Comparison of ENCODE assay signal across 8 cellular contexts in the genomic region with DNA sequence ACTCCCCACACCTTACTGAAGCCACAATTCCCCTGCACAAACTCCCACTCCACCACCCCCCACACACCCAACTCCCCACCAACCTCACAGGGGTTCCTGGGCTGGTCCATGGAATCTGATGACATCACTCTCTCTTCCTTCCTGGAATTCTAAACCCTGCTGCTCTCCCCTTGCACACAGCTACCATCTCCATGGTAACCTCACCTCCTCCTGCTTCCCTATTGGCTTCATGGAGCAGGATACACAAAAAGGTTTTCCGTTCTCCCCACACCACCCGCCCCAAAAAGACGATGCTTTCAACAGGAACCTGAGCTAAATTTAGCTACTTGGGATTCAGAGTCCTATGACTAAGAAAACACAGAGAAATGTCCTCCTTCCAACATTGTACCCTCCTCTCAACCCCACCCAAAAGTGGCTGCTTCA.
DNase-seq lines count a peak whose midpoint lies in the region; ATAC-seq, FAIRE-seq and TF ChIP-seq lines count a peak whose summit lies in the region.

No MANE protein-coding gene starts in this region.

- intact Hi-C loops in heart right ventricle (cut with DNase I) = loop anchor here in 2 of 10 donors (5.0 to 10.0 kb wide), 2 partner anchors 63 to 66 kb away; a partner anchor contains a TSS
- intact Hi-C loops in psoas muscle (cut with DNase I) = no loop called here

- H3K27me3 ChIP-seq in heart right ventricle (no peaks in the 10 kb centered on the region), psoas muscle (ENCODE audit: insufficient read depth in 3 of 3, low read length in 2 of 3) (no peaks in the 10 kb centered on the region)

- no peaks in the 10 kb centered on the region for H3K36me3 ChIP-seq in heart right ventricle
- no peaks in the 10 kb centered on the region for H3K36me3 ChIP-seq in psoas muscle (ENCODE audit: insufficient read depth in 1 of 2, low read depth in 1 of 2)

- TF ChIP-seq POLR2A in H54 (IDR thresholded peaks at IDR 0.05; ENCODE audit: low read depth, low read length) (no peak), GM18505 (IDR thresholded peaks at IDR 0.05; ENCODE audit: borderline replicate concordance, extremely low read depth, insufficient read depth, insufficient read length) (no peak)

- H3K4me3 ChIP-seq in WI38 (ENCODE audit: low read depth, low read length) (peak overlapping the region; percentile 26), heart right ventricle (peak overlapping the region in 5 of 10 donors; percentile 0 to 31 (median 13)), psoas muscle (no peak overlapping the region)

- no peak for TF ChIP-seq CTCF in WI38 (IDR thresholded peaks at IDR 0.05; ENCODE audit: low read depth, low read length)
- no peak for TF ChIP-seq CTCF in heart right ventricle (IDR thresholded peaks at IDR 0.05)
- TF ChIP-seq CTCF in psoas muscle (IDR thresholded peaks at IDR 0.05) = no peak

- FAIRE-seq in H54 (lab: Jason Lieb, UNC) = peak; percentile 93

- WGBS in heart right ventricle, 2 donors = 10 to 12% methylated on average over 3 of the region's 3 CpGs
- 9 to 31% (median 22%) methylated on average over 3 of the region's 3 CpGs for WGBS in psoas muscle, 3 donors

- H3K4me1 ChIP-seq in heart right ventricle = peaks cover 3 to 65% (median 41%) of the 10 kb centered on the region in 9 donors
- peaks cover 33% of the 10 kb centered on the region for H3K4me1 ChIP-seq in psoas muscle

- peak; percentile 54 for DNase-seq in H54 (ENCODE audit: insufficient read length, low spot score)
- DNase-seq in heart right ventricle = peak; percentile 23 to 87
- peak in 1 of 2 donors; percentile 19 for DNase-seq in psoas muscle

- H3K27ac ChIP-seq in heart right ventricle = peak overlapping the region; percentile 57 to 88 (median 74)
- H3K27ac ChIP-seq in psoas muscle = no peak overlapping the region

- H3K9me3 ChIP-seq in heart right ventricle = no peaks in the 10 kb centered on the region
- H3K9me3 ChIP-seq in psoas muscle = no peaks in the 10 kb centered on the region

- ATAC-seq in heart right ventricle (peak; percentile 90 to 98 (median 95)), psoas muscle (peak in 3 of 4 donors; percentile 50 to 79 (median 72)), HG03432 (IDR thresholded peaks at IDR 0.05; ENCODE audit: unreplicated experiment) (no peak), HG02610 (IDR thresholded peaks at IDR 0.05; ENCODE audit: unreplicated experiment) (no peak), GM21825 (IDR thresholded peaks at IDR 0.05; ENCODE audit: unreplicated experiment) (no peak), GM18505 (IDR thresholded peaks at IDR 0.05; ENCODE audit: unreplicated experiment) (no peak)

Comparison
In these comparisons a context has a peak if more than half of its experiments do, and no peak if none do; other contexts are left out.
1. ATAC-seq: peak in heart right ventricle (8 of 8) and psoas muscle (3 of 4); none in HG03432 (single experiment), HG02610 (single experiment), GM21825 (single experiment) and GM18505 (single experiment).